9 cellular contexts compared by ENCODE assay signal in the genomic region with DNA sequence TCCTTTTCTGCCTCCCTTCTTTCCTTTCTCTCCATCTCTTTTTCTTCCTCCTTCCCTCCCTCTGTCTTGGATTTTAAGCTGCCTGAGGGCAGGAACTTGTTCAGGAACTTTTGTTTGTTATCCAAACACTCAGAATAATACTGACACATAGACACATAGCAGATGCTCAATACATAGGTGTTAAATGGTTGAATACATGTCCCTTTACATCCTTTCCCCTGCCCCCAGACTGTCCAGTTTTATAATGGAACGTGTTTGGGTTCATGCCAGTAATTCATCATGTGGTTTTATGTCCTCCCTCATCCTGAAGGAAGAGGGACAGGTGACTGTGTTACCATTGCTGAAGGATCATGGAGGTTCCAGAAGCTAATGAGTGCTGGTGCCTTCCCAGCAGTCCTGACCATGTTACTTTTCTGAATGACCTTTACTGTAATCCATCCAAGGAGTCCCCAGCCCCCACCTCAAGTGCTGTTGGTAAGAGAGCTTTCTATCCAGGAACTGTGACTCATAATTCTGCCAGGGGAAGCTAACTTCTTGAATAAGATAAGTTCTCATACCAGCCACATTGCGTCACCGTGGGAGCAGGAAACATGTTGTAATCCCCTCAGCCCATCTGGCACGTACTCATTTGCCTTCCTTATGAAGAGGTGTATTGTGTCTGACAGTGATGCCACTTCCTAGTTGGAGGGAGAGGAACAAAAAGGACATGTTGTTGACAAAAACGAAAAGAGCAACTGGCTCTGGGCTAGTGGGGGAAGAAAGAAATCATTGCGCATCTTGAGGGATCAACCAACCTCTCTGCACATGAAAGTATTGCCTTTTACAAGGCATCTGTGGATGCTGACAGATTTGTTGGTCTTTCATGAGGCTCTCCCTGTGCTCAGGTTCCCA. TPM values are rescaled to one million over a fixed set of nuclear protein-coding genes. Genes with fewer than 3 reads are reported as not detected.
DNase-seq lines count a peak whose midpoint lies in the region; ATAC-seq, FAIRE-seq and TF ChIP-seq lines count a peak whose summit lies in the region.
"Had no signal": no experiment of that assay in that cellular context is flagged by ENCODE, and none has a peak within 500 bp of the region (broad histone marks: within the 10 kb centered on the region; RNA-seq: fewer than 3 reads in every experiment).

No MANE protein-coding gene starts in this region.

- dilution Hi-C loops in keratinocyte (cut with MboI; ENCODE audit: extremely low pct_ligation_motif_present, low sequenced_read_pairs) = no loop called here

- H3K4me3 ChIP-seq in A549 = no peak overlapping the region
- H3K4me3 ChIP-seq in HEK293 (ENCODE audit: low read depth, low read length) = no peak overlapping the region
- no peak overlapping the region for H3K4me3 ChIP-seq in body of pancreas
- peak overlapping the region in 1 of 3 experiments; percentile 3 for H3K4me3 ChIP-seq in keratinocyte (ENCODE audit: control insufficient read depth in 2 of 3, extremely low read depth in 1 of 3, insufficient read depth in 2 of 3, low read depth in 1 of 3, low read length in 3 of 3)

- TF ChIP-seq RAD21 in A549 (conservative IDR thresholded peaks at IDR 0.05 in 1 of 2, IDR thresholded peaks at IDR 0.05 in 1 of 2) = peak in 1 of 2 experiments; percentile 31; a peak in 4 of 5 replicates

- DNase-seq in A549 (ENCODE audit: low read depth in 1 of 2, low spot score in 1 of 2) (peak; percentile 62 to 98), SIG-M5 treated with dmso at 0.1 percent for 504 hours (lab: John Stamatoyannopoulos, UW; ENCODE audit: unreplicated experiment) (peak; percentile 99), body of pancreas (peak; percentile 72 to 92 (median 83)), keratinocyte (ENCODE audit: low read depth, low spot score) (peak; percentile 98), cerebellum (ENCODE audit: low spot score) (no peak), germinal center (ENCODE audit: low spot score) (no peak)
- DNase-seq in stimulated activated CD4-positive, alpha-beta T cell treated with anti-CD3 and anti-CD28 coated beads, Interleukin-2, amount 100 ng/mL, for 24 hours = peak; percentile 58 to 78

- H3K36me3 ChIP-seq in HEK293 (ENCODE audit: control insufficient read depth in 2 of 2, insufficient read depth in 1 of 2, low read length in 2 of 2) (no peaks in the 10 kb centered on the region), body of pancreas (replicated peaks in 1 of 2; ENCODE audit: insufficient read depth in 1 of 2, low read depth in 2 of 2) (no peaks in the 10 kb centered on the region), keratinocyte (ENCODE audit: control insufficient read depth in 2 of 2, extremely low read depth in 1 of 2, insufficient read depth in 2 of 2, low read length in 2 of 2) (peaks cover 6 to 32% of the 10 kb centered on the region in 2 experiments)

- H4K20me1 ChIP-seq in keratinocyte (ENCODE audit: control insufficient read depth, extremely low read depth, insufficient read depth, low read length) = no peaks in the 10 kb centered on the region

- H3K4me2 ChIP-seq in A549 (peak overlapping the region; percentile 63), keratinocyte (ENCODE audit: control insufficient read depth, extremely low read depth, insufficient read depth, low read depth, low read length) (peak overlapping the region; percentile 39)

- H3K27ac ChIP-seq in A549 (peak overlapping the region; percentile 89 to 96), HEK293 (ENCODE audit: extremely low read depth, low read depth, low read length) (no peak overlapping the region), body of pancreas (peak overlapping the region in 3 of 4 donors; percentile 40 to 67 (median 51)), keratinocyte (ENCODE audit: control insufficient read depth, insufficient read depth, low read length) (peak overlapping the region; percentile 94)

- H3K27me3 ChIP-seq in body of pancreas (no peaks in the 10 kb centered on the region), keratinocyte (ENCODE audit: control insufficient read depth, extremely low read depth, insufficient read depth, low read length) (no peaks in the 10 kb centered on the region)

- FAIRE-seq in A549 (lab: Jason Lieb, UNC) (peak; percentile 97), keratinocyte (lab: Jason Lieb, UNC) (peak; percentile 100)
- FAIRE-seq: endometrium had no signal

- POLR2A ChIA-PET in A549 (lab: Yijun Ruan, JAX) (interaction anchor here (1.4 to 1.5 kb wide), 2 partner anchors 33 to 53 kb away, joined by 6 to 12 read pairs; partner anchors contain the start of gene IL1RAP), HEK293 (lab: Yijun Ruan, JAX) (interaction anchor here (1.0 kb wide), 1 partner anchor 53 kb away, joined by 4 read pairs; the partner anchor contains the start of gene IL1RAP)

- intact Hi-C loops in body of pancreas (cut with DNase I) = no loop called here

- H3K4me1 ChIP-seq in A549 (peaks cover 37% of the 10 kb centered on the region), HEK293 (ENCODE audit: control insufficient read depth, insufficient read depth, low read length) (no peaks in the 10 kb centered on the region), body of pancreas (no peaks in the 10 kb centered on the region), keratinocyte (ENCODE audit: control insufficient read depth, extremely low read depth, insufficient read depth, low read length) (peaks cover 31% of the 10 kb centered on the region)

- peaks cover 8% of the 10 kb centered on the region for H3K9me3 ChIP-seq in A549
- H3K9me3 ChIP-seq in HEK293 (ENCODE audit: control insufficient read depth, insufficient read depth, low read depth, low read length) = no peaks in the 10 kb centered on the region
- no peaks in the 10 kb centered on the region for H3K9me3 ChIP-seq in body of pancreas
- peaks cover 3% of the 10 kb centered on the region for H3K9me3 ChIP-seq in keratinocyte (ENCODE audit: control insufficient read depth, low read depth, low read length)

- no peak overlapping the region for H2AFZ ChIP-seq in keratinocyte (ENCODE audit: control insufficient read depth, low read length)

- ATAC-seq in A549 = peak; percentile 98 to 99
- ATAC-seq in body of pancreas = peak; percentile 97

- TF ChIP-seq CTCF in A549 (IDR thresholded peaks at IDR 0.05) (no peak), HEK293 (tag by site-specific recombination; IDR thresholded peaks at IDR 0.05) (no peak), body of pancreas (IDR thresholded peaks at IDR 0.05) (no peak), keratinocyte (optimal IDR thresholded peaks at IDR 0.05 in 1 of 3, IDR thresholded peaks at IDR 0.05 in 1 of 3, conservative IDR thresholded peaks at IDR 0.05 in 1 of 3; ENCODE audit: extremely low read depth in 1 of 3, insufficient read depth in 2 of 3, low read length in 3 of 3) (no peak)

- CTCF ChIA-PET in A549 (lab: Yijun Ruan, JAX) = interaction anchor here (0.9 to 1.4 kb wide), 2 partner anchors 21 to 52 kb away, joined by 3 to 4 read pairs; partner anchors contain the start of gene IL1RAP
- CTCF ChIA-PET in HEK293 (lab: Yijun Ruan, JAX) = interaction anchor here (0.6 to 0.7 kb wide), 2 partner anchors 75 to 867 kb away, joined by 4 to 5 read pairs; no protein-coding TSS in a partner anchor

- no peak for TF ChIP-seq POLR2A in A549 (IDR thresholded peaks at IDR 0.05; ENCODE audit: low read length)
- TF ChIP-seq POLR2A in body of pancreas (IDR thresholded peaks at IDR 0.05) = no peak

- TF ChIP-seq EP300 in A549 (IDR thresholded peaks at IDR 0.05) = peak; percentile 71 to 87; a peak in 3 of 5 replicates

- H3K9ac ChIP-seq in keratinocyte (ENCODE audit: control insufficient read depth, extremely low read depth, insufficient read depth, low read length) = peak overlapping the region; percentile 63

- no peaks in the 10 kb centered on the region for H3K9me1 ChIP-seq in keratinocyte (ENCODE audit: control insufficient read depth, extremely low read depth, insufficient read depth, low read length)

- WGBS in A549 (ENCODE audit: missing lambda C conversion rate) = 18% methylated on average over 6 of the region's 6 CpGs
- WGBS in body of pancreas, 2 donors = 47 to 52% methylated on average over 6 of the region's 6 CpGs

- H3K79me2 ChIP-seq in keratinocyte (ENCODE audit: control insufficient read depth, insufficient read depth, low read length) = peaks cover 28% of the 10 kb centered on the region

TF ChIP-seq in A549, 52 proteins besides CTCF, POLR2A, EP300 and RAD21 (continues in another document):
- no peak for TF ChIP-seq RNF2 (IDR thresholded peaks at IDR 0.05; ENCODE audit: borderline replicate concordance, low read depth)
- TF ChIP-seq, protein P1, sequence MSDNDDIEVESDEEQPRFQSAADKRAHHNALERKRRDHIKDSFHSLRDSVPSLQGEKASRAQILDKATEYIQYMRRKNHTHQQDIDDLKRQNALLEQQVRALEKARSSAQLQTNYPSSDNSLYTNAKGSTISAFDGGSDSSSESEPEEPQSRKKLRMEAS (IDR thresholded peaks at IDR 0.05) = peak; percentile 83
- TF ChIP-seq SMC3 (IDR thresholded peaks at IDR 0.05) = peak; percentile 41; the same call in 2 of the 3 replicates

TF ChIP-seq in HEK293, 187 proteins besides CTCF, POLR2A, EP300 and RAD21 (continues in another document):
- TF ChIP-seq ZFP3 (tag by site-specific recombination; IDR thresholded peaks at IDR 0.05; ENCODE audit: low read depth) (no peak), ZNF184 (tag by site-specific recombination; IDR thresholded peaks at IDR 0.05) (peak; percentile 77), ZBTB21 (tag by site-specific recombination; IDR thresholded peaks at IDR 0.05) (peak; percentile 81; the same call in 1 of the 2 replicates)

RNA-seq across cellular contexts. Expression of gene IL1RAP, which starts 52.4 kb away (rescaled TPM):
- polyA plus RNA-seq in A549 (2011; rRNA removed) (18.3 and 18.5 TPM in 2 replicates), A549 (2017; fragmentation: RNase III; extraction: RNeasy Plus Mini Kit Qiagen cat#74134 plus additional on column Dnase treatment) (3.9 to 4.6 TPM (median 4.6 TPM) in 3 replicates), keratinocyte (62.8 to 93.5 TPM (median 69.7 TPM) in 3 replicates)
- polyA plus RNA-seq in A549 (2012; cell fraction: cytosol; rRNA removed) = 4.2 and 5.0 TPM in 2 replicates
- polyA plus RNA-seq in A549 (2012; cell fraction: nucleus; rRNA removed) = 2.3 and 6.2 TPM in 2 replicates
- polyA minus RNA-seq in A549 (2011; rRNA and poly(A)+ RNA removed) = 38.7 and 39.1 TPM in 2 replicates
- total RNA-seq in body of pancreas (1 to 10 TPM; 5.3 to 5.4 TPM), cerebellum (6.4 TPM)
- polyA plus RNA-seq in keratinocyte (2011; ENCODE audit: low read depth) = 41.0 TPM
- polyA plus RNA-seq in keratinocyte (2011; cell fraction: cytosol; rRNA removed) = 29.2 and 45.2 TPM in 2 replicates
- 111 and 114 TPM in 2 replicates for polyA plus RNA-seq in keratinocyte (2011; cell fraction: nucleus; rRNA removed)
- 16.2 and 32.7 TPM in 2 replicates for polyA plus RNA-seq in keratinocyte (2012; ENCODE audit: low replicate concordance)
- polyA minus RNA-seq in keratinocyte = 124 to 216 TPM (median 189 TPM) in 3 replicates
- polyA minus RNA-seq in keratinocyte (2011; cell fraction: cytosol; rRNA and poly(A)+ RNA removed) = 29.4 TPM
- polyA minus RNA-seq in keratinocyte (2011; cell fraction: nucleus; rRNA and poly(A)+ RNA removed) = 82.6 and 226 TPM in 2 replicates

Comparison
In these comparisons a context has a peak if more than half of its experiments do, and no peak if none do; other contexts are left out.
1. DNase-seq: peak in A549 (2 of 2), SIG-M5 treated with dmso at 0.1 percent for 504 hours (single experiment), body of pancreas (4 of 4), keratinocyte (single experiment) and stimulated activated CD4-positive, alpha-beta T cell treated with anti-CD3 and anti-CD28 coated beads, Interleukin-2, amount 100 ng/mL, for 24 hours (2 of 2); none in cerebellum (single experiment) and germinal center (single experiment).
2. Of the 5 proteins assayed by ChIP-seq in both HEK293 and A549: peak only in HEK293: none; only in A549: PBX3; in both: none; in neither: 4.